Comparison of ENCODE assay signal across 1 cellular context in the genomic region with DNA sequence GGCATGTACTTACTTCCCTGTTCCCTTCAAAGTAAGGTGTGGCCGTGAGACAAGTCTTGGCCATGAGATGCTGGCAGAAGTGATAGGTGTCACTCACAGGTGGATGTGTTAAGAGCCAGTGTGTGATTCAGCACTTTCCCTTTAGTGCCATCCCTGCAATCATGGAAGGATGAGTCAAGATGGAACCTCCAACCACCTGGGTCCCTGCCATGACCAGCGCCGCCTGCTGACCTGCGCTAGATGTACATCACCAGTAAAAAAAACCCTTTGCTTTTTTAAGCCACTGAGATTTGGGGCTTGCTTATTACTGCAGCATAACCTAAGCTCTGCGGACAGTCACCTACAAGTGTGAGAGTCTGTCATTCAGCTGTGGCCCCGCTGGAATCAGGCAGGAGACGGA.
TF ChIP-seq lines count a peak whose summit lies in the region.

No MANE protein-coding gene starts in this region.

TF ChIP-seq in A549, 52 proteins besides CTCF, POLR2A, EP300 and RAD21 (continued from another document):
- TF ChIP-seq, protein P1, sequence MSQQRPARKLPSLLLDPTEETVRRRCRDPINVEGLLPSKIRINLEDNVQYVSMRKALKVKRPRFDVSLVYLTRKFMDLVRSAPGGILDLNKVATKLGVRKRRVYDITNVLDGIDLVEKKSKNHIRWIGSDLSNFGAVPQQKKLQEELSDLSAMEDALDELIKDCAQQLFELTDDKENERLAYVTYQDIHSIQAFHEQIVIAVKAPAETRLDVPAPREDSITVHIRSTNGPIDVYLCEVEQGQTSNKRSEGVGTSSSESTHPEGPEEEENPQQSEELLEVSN (IDR thresholded peaks at IDR 0.05; ENCODE audit: borderline replicate concordance, low read depth): no peak
- TF ChIP-seq EHF (CRISPR knock-in tag; IDR thresholded peaks at IDR 0.05): no peak
